ENCODE assay signal across 1 cellular context in the genomic region with DNA sequence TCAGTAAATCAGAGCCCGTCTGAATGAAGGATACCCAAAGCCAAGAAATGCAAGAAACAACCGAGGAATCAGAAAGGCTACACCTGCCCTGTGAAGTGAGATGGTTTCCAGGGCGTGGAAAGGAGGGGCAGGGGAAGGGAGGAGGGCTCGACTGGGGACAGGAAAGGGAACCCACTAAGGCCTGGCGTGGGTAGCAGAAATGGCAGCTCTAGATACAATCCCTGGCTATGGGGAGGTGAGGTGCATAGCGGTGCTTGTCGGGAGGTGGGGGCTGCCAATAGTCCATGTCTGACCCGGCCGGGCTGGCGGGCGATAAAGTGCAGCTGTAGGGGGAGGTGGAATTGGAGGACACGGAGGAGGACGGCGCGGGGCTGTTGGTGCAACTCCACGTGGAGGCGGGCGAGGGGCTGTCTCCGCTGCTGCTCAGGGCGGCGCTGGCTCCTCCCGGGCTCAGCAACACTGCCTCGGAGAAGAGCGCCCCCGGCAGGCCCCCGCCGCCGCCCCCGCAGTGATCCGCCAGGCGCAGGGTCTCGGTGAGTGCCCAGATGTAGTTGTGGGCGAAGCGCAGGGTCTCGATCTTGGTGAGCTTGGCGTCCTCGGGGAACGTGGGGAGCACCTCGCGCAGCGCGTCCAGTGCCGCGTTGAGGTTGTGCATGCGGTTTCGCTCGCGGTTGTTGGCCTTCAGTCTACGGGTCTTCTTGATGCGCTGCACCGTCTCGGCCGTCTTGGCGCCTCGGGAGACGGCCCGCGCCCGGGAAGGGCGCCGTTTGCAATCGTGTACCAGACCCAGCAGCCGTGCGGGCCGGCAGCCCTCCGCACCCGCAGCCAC.
TF ChIP-seq lines count a peak whose summit lies in the region.

No MANE protein-coding gene starts in this region.

TF ChIP-seq in HEK293, 187 proteins besides CTCF, POLR2A, EP300 and RAD21 (continued from another document and continues in another):
- TF ChIP-seq, protein P1, sequence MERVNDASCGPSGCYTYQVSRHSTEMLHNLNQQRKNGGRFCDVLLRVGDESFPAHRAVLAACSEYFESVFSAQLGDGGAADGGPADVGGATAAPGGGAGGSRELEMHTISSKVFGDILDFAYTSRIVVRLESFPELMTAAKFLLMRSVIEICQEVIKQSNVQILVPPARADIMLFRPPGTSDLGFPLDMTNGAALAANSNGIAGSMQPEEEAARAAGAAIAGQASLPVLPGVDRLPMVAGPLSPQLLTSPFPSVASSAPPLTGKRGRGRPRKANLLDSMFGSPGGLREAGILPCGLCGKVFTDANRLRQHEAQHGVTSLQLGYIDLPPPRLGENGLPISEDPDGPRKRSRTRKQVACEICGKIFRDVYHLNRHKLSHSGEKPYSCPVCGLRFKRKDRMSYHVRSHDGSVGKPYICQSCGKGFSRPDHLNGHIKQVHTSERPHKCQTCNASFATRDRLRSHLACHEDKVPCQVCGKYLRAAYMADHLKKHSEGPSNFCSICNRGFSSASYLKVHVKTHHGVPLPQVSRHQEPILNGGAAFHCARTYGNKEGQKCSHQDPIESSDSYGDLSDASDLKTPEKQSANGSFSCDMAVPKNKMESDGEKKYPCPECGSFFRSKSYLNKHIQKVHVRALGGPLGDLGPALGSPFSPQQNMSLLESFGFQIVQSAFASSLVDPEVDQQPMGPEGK (tag by site-specific recombination; IDR thresholded peaks at IDR 0.05): peak; percentile 65
- 0 out of 2 replicates have a peak, but pooled peaks have one; percentile 7 for TF ChIP-seq ZSCAN30 (tag by site-specific recombination; IDR thresholded peaks at IDR 0.05)
- peak; percentile 70 for TF ChIP-seq KLF16 (tag by site-specific recombination; IDR thresholded peaks at IDR 0.05)
- TF ChIP-seq ZNF341 (tag by site-specific recombination; IDR thresholded peaks at IDR 0.05; ENCODE audit: low read depth): peak; percentile 86
- peak; percentile 58; the same call in 1 of the 2 replicates for TF ChIP-seq ZNF777 (tag by site-specific recombination; IDR thresholded peaks at IDR 0.05; ENCODE audit: borderline replicate concordance)
- TF ChIP-seq, protein P2, sequence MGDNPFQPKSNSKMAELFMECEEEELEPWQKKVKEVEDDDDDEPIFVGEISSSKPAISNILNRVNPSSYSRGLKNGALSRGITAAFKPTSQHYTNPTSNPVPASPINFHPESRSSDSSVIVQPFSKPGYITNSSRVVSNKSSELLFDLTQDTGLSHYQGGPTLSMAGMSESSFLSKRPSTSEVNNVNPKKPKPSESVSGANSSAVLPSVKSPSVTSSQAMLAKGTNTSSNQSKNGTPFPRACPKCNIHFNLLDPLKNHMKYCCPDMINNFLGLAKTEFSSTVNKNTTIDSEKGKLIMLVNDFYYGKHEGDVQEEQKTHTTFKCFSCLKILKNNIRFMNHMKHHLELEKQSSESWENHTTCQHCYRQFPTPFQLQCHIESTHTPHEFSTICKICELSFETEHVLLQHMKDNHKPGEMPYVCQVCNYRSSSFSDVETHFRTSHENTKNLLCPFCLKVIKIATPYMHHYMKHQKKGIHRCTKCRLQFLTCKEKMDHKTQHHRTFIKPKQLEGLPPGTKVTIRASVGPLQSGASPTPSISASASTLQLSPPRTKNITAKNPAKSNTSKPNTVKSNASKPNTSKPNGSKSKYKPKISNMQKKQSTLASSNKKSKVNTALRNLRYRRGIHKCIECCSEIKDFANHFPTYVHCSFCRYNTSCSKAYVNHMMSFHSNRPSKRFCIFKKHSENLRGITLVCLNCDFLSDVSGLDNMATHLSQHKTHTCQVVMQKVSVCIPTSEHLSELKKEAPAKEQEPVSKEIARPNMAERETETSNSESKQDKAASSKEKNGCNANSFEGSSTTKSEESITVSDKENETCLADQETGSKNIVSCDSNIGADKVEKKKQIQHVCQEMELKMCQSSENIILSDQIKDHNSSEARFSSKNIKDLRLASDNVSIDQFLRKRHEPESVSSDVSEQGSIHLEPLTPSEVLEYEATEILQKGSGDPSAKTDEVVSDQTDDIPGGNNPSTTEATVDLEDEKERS (tag by site-specific recombination; IDR thresholded peaks at IDR 0.05): no peak
- no peak for TF ChIP-seq ZNF24 (tag by site-specific recombination; IDR thresholded peaks at IDR 0.05)
- no peak for TF ChIP-seq OVOL3 (tag by site-specific recombination; IDR thresholded peaks at IDR 0.05)
- TF ChIP-seq KLF9 (tag by site-specific recombination; IDR thresholded peaks at IDR 0.05; ENCODE audit: low read depth): 0 out of 2 replicates have a peak, but pooled peaks have one; percentile 8
- 0 out of 2 replicates have a peak, but pooled peaks have one; percentile 31 for TF ChIP-seq ZFP37 (tag by site-specific recombination; IDR thresholded peaks at IDR 0.05)
- TF ChIP-seq ZFP69B (tag by site-specific recombination; IDR thresholded peaks at IDR 0.05): 0 out of 2 replicates have a peak, but pooled peaks have one; percentile 31
- peak; percentile 97 for TF ChIP-seq ZNF121 (tag by site-specific recombination; IDR thresholded peaks at IDR 0.05)
- TF ChIP-seq SALL2 (tag by site-specific recombination; IDR thresholded peaks at IDR 0.05; ENCODE audit: borderline replicate concordance): no peak
- TF ChIP-seq ZFHX2 (tag by site-specific recombination; conservative IDR thresholded peaks at IDR 0.05): peak; percentile 83
- TF ChIP-seq, protein P3, sequence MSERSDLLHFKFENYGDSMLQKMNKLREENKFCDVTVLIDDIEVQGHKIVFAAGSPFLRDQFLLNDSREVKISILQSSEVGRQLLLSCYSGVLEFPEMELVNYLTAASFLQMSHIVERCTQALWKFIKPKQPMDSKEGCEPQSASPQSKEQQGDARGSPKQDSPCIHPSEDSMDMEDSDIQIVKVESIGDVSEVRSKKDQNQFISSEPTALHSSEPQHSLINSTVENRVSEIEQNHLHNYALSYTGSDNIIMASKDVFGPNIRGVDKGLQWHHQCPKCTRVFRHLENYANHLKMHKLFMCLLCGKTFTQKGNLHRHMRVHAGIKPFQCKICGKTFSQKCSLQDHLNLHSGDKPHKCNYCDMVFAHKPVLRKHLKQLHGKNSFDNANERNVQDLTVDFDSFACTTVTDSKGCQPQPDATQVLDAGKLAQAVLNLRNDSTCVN (tag by site-specific recombination; optimal IDR thresholded peaks at IDR 0.05): peak; percentile 78
- peak; percentile 55; the same call in 1 of the 2 replicates for TF ChIP-seq ZNF76 (tag by site-specific recombination; IDR thresholded peaks at IDR 0.05; ENCODE audit: borderline replicate concordance, low read depth)
- peak; percentile 68 for TF ChIP-seq GLIS2 (tag by site-specific recombination; IDR thresholded peaks at IDR 0.05)
- TF ChIP-seq ZNF501 (tag by site-specific recombination; IDR thresholded peaks at IDR 0.05): no peak
- TF ChIP-seq, protein P4, sequence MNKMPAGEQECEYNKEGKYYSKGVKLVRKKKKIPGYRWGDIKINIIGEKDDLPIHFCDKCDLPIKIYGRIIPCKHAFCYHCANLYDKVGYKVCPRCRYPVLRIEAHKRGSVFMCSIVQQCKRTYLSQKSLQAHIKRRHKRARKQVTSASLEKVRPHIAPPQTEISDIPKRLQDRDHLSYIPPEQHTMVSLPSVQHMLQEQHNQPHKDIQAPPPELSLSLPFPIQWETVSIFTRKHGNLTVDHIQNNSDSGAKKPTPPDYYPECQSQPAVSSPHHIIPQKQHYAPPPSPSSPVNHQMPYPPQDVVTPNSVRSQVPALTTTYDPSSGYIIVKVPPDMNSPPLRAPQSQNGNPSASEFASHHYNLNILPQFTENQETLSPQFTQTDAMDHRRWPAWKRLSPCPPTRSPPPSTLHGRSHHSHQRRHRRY (tag by site-specific recombination; IDR thresholded peaks at IDR 0.05): no peak
- no peak for TF ChIP-seq ZNF785 (tag by site-specific recombination; IDR thresholded peaks at IDR 0.05)
- TF ChIP-seq, protein P5, sequence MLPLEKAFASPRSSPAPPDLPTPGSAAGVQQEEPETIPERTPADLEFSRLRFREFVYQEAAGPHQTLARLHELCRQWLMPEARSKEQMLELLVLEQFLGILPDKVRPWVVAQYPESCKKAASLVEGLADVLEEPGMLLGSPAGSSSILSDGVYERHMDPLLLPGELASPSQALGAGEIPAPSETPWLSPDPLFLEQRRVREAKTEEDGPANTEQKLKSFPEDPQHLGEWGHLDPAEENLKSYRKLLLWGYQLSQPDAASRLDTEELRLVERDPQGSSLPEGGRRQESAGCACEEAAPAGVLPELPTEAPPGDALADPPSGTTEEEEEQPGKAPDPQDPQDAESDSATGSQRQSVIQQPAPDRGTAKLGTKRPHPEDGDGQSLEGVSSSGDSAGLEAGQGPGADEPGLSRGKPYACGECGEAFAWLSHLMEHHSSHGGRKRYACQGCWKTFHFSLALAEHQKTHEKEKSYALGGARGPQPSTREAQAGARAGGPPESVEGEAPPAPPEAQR (tag by site-specific recombination; IDR thresholded peaks at IDR 0.05): no peak
- TF ChIP-seq ZNF843 (tag by site-specific recombination; IDR thresholded peaks at IDR 0.05): 0 out of 2 replicates have a peak, but pooled peaks have one; percentile 10
- no peak for TF ChIP-seq ZNF221 (tag by site-specific recombination; IDR thresholded peaks at IDR 0.05; ENCODE audit: borderline replicate concordance)
- TF ChIP-seq ZNF571 (tag by site-specific recombination; IDR thresholded peaks at IDR 0.05): no peak
- TF ChIP-seq EGR2 (tag by site-specific recombination; IDR thresholded peaks at IDR 0.05; ENCODE audit: low read depth): peak; percentile 48
- no peak for TF ChIP-seq ZNF140 (tag by site-specific recombination; IDR thresholded peaks at IDR 0.05)
- TF ChIP-seq, protein P6, sequence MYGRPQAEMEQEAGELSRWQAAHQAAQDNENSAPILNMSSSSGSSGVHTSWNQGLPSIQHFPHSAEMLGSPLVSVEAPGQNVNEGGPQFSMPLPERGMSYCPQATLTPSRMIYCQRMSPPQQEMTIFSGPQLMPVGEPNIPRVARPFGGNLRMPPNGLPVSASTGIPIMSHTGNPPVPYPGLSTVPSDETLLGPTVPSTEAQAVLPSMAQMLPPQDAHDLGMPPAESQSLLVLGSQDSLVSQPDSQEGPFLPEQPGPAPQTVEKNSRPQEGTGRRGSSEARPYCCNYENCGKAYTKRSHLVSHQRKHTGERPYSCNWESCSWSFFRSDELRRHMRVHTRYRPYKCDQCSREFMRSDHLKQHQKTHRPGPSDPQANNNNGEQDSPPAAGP (tag by site-specific recombination; IDR thresholded peaks at IDR 0.05): 0 out of 2 replicates have a peak, but pooled peaks have one; percentile 27
- TF ChIP-seq GLI4 (tag by site-specific recombination; IDR thresholded peaks at IDR 0.05): no peak
- no peak for TF ChIP-seq SCRT1 (tag by site-specific recombination; IDR thresholded peaks at IDR 0.05; ENCODE audit: borderline replicate concordance)
- TF ChIP-seq ZNF530 (tag by site-specific recombination; IDR thresholded peaks at IDR 0.05; ENCODE audit: low read depth): no peak
- TF ChIP-seq ZNF654 (tag by site-specific recombination; IDR thresholded peaks at IDR 0.05; ENCODE audit: low read depth): no peak
- TF ChIP-seq, protein P7, sequence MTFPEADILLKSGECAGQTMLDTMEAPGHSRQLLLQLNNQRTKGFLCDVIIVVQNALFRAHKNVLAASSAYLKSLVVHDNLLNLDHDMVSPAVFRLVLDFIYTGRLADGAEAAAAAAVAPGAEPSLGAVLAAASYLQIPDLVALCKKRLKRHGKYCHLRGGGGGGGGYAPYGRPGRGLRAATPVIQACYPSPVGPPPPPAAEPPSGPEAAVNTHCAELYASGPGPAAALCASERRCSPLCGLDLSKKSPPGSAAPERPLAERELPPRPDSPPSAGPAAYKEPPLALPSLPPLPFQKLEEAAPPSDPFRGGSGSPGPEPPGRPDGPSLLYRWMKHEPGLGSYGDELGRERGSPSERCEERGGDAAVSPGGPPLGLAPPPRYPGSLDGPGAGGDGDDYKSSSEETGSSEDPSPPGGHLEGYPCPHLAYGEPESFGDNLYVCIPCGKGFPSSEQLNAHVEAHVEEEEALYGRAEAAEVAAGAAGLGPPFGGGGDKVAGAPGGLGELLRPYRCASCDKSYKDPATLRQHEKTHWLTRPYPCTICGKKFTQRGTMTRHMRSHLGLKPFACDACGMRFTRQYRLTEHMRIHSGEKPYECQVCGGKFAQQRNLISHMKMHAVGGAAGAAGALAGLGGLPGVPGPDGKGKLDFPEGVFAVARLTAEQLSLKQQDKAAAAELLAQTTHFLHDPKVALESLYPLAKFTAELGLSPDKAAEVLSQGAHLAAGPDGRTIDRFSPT (tag by site-specific recombination; IDR thresholded peaks at IDR 0.05): peak; percentile 53; the same call in 1 of the 2 replicates
- TF ChIP-seq, protein P8, sequence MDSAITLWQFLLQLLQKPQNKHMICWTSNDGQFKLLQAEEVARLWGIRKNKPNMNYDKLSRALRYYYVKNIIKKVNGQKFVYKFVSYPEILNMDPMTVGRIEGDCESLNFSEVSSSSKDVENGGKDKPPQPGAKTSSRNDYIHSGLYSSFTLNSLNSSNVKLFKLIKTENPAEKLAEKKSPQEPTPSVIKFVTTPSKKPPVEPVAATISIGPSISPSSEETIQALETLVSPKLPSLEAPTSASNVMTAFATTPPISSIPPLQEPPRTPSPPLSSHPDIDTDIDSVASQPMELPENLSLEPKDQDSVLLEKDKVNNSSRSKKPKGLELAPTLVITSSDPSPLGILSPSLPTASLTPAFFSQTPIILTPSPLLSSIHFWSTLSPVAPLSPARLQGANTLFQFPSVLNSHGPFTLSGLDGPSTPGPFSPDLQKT (IDR thresholded peaks at IDR 0.05; ENCODE audit: borderline replicate concordance, low read depth, low read length): no peak
- no peak for TF ChIP-seq ZNF521 (tag by site-specific recombination; IDR thresholded peaks at IDR 0.05)
- peak; percentile 44 for TF ChIP-seq ZNF335 (tag by site-specific recombination; conservative IDR thresholded peaks at IDR 0.05)
- TF ChIP-seq ZNF791 (tag by site-specific recombination; IDR thresholded peaks at IDR 0.05): no peak
- TF ChIP-seq MEIS1 (CRISPR knock-in tag; IDR thresholded peaks at IDR 0.05; ENCODE audit: borderline replicate concordance): no peak
- no peak for TF ChIP-seq ZNF670 (tag by site-specific recombination; IDR thresholded peaks at IDR 0.05; ENCODE audit: low read depth)
- TF ChIP-seq RBAK (tag by site-specific recombination; IDR thresholded peaks at IDR 0.05): no peak
- TF ChIP-seq, protein P9, sequence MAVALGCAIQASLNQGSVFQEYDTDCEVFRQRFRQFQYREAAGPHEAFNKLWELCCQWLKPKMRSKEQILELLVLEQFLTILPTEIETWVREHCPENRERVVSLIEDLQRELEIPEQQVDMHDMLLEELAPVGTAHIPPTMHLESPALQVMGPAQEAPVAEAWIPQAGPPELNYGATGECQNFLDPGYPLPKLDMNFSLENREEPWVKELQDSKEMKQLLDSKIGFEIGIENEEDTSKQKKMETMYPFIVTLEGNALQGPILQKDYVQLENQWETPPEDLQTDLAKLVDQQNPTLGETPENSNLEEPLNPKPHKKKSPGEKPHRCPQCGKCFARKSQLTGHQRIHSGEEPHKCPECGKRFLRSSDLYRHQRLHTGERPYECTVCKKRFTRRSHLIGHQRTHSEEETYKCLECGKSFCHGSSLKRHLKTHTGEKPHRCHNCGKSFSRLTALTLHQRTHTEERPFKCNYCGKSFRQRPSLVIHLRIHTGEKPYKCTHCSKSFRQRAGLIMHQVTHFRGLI (tag by site-specific recombination; IDR thresholded peaks at IDR 0.05): no peak
- TF ChIP-seq ZNF157 (tag by site-specific recombination; IDR thresholded peaks at IDR 0.05): no peak
- peak; percentile 57 for TF ChIP-seq GLIS1 (tag by site-specific recombination; IDR thresholded peaks at IDR 0.05)
- TF ChIP-seq ZNF624 (tag by site-specific recombination; IDR thresholded peaks at IDR 0.05): no peak
- peak; percentile 27; the same call in 1 of the 2 replicates for TF ChIP-seq SP7 (tag by site-specific recombination; IDR thresholded peaks at IDR 0.05)
- no peak for TF ChIP-seq ZNF747 (tag by site-specific recombination; IDR thresholded peaks at IDR 0.05)
- no peak for TF ChIP-seq ZNF558 (tag by site-specific recombination; IDR thresholded peaks at IDR 0.05)
- no peak for TF ChIP-seq MYNN (tag by site-specific recombination; IDR thresholded peaks at IDR 0.05; ENCODE audit: borderline replicate concordance)
- no peak for TF ChIP-seq ZNF837 (tag by site-specific recombination; IDR thresholded peaks at IDR 0.05)
- TF ChIP-seq YY1 (tag by site-specific recombination; IDR thresholded peaks at IDR 0.05): no peak
- no peak for TF ChIP-seq IKZF3 (tag by site-specific recombination; IDR thresholded peaks at IDR 0.05)
